ENCODE assay signal across 10 cellular contexts in the genomic region with DNA sequence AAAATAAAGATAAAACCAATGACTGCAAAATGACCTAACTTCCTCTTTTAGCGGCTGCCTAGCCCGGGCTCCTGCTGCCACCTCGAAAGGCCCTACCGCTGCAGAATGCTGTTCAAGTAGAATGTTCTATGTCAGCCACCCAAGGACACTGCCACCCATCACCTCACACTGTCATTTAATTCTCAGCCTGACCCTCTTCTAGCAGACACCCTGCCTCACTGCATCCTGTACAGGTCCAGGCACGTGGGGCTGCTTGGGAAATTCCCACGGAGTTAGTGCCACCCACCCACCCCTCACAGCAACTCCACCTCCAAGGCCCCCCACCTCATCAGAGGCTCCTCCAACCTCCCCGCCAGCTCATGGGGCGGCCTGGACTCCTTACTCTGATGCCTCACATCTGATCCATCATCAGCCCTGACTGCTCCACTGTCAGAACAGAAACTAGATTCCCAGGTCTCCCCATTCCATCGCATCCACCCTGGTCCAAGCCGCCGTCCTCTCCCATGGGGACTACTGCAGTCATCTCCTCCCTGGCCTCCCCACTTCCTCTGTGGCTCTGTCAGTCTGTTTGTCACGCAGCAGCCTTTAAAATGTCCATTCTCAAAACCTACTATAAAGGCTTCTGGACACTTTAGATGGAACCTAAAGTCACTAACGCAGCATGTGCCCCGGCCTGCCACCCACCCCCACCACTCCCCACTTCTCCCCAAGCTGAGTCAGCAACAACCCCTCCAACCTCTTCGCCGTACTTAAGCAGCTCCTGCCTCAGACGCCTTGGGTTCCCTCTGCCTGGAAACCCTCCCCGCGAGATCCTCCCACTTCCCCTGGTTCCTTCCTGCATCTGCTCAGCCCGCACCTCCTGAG. TPM values are rescaled to one million over a fixed set of nuclear protein-coding genes. Genes with fewer than 3 reads are reported as not detected.
DNase-seq lines count a peak whose midpoint lies in the region; ATAC-seq, FAIRE-seq and TF ChIP-seq lines count a peak whose summit lies in the region.
"Had no signal": no experiment of that assay in that cellular context is flagged by ENCODE, and none has a peak within 500 bp of the region (broad histone marks: within the 10 kb centered on the region; RNA-seq: fewer than 3 reads in every experiment).

No MANE protein-coding gene starts in this region.

- intact Hi-C loops in right cardiac atrium (cut with DNase I) (no loop called here), PC-9 (cut with micrococcal nuclease; ENCODE audit: unreplicated experiment) (no loop called here)

- FAIRE-seq in A549 (lab: Jason Lieb, UNC) = no peak

- H3K4me2 ChIP-seq in A549 (no peak overlapping the region), PC-9 (no peak overlapping the region)

- H3K9me3 Mint-ChIP-seq in stimulated activated naive CD8-positive, alpha-beta T cell treated with anti-CD3 and anti-CD28 coated beads, Interleukin-15, Interleukin-2, amounts not matched to agents 100 ng/mL and 50 ng/mL, for 24 hours = no peaks in the 10 kb centered on the region

- H3K27ac ChIP-seq in A549 = no peak overlapping the region
- H3K27ac ChIP-seq in right cardiac atrium (ENCODE audit: low read length) = no peak overlapping the region
- no peak overlapping the region for H3K27ac ChIP-seq in PC-9
- H3K27ac ChIP-seq: SK-N-MC had no signal

- H3K36me3 ChIP-seq in PC-9 (ENCODE audit: low read depth) = no peaks in the 10 kb centered on the region
- H3K36me3 ChIP-seq: upper lobe of left lung had no signal

- H3F3A ChIP-seq in PC-9 (ENCODE audit: insufficient read depth, low read depth) = peaks cover 3% of the 10 kb centered on the region; the same call in 1 of the 2 replicates

- H3K27me3 Mint-ChIP-seq in stimulated activated naive CD8-positive, alpha-beta T cell treated with anti-CD3 and anti-CD28 coated beads, Interleukin-15, Interleukin-2, amounts not matched to agents 100 ng/mL and 50 ng/mL, for 24 hours = no peaks in the 10 kb centered on the region

- H3K79me2 ChIP-seq in PC-9 (ENCODE audit: low read depth) = 0 out of 2 replicates have a peak, but pooled peaks cover 4% of the 10 kb centered on the region

- DNase-seq in A549 (ENCODE audit: low read depth in 1 of 2, low spot score in 1 of 2) (no peak), right cardiac atrium (peak in 2 of 3 donors; percentile 43 to 67), PC-9 (no peak), NCI-H1436 treated with DMSO at 0.1 percent for 48 hours (lab: John Stamatoyannopoulos, UW) (no peak), HuH-7.5 (ENCODE audit: low spot score) (no peak)
- DNase-seq in activated CD8-positive, alpha-beta memory T cell treated with anti-CD3 and anti-CD28 coated beads for 4 hours (ENCODE audit: low read depth in 2 of 2) = peak; percentile 44 to 55
- DNase-seq: upper lobe of left lung had no signal

- ATAC-seq in A549 (peak; percentile 11 to 12; a peak in 1 of 6 replicates), HG03354 (IDR thresholded peaks at IDR 0.05; ENCODE audit: poor library complexity, severe bottlenecking, unreplicated experiment) (peak; percentile 44), right cardiac atrium (peak; percentile 70 to 71)

- WGBS in A549 (ENCODE audit: missing lambda C conversion rate) = 90% methylated on average over 19 of the region's 20 CpGs
- WGBS in right cardiac atrium = 51% methylated on average over 20 of the region's 20 CpGs

- H3K36me3 Mint-ChIP-seq in stimulated activated naive CD8-positive, alpha-beta T cell treated with anti-CD3 and anti-CD28 coated beads, Interleukin-15, Interleukin-2, amounts not matched to agents 100 ng/mL and 50 ng/mL, for 24 hours (ENCODE audit: low read depth) = peaks cover 40% of the 10 kb centered on the region

- TF ChIP-seq RAD21 in A549 (conservative IDR thresholded peaks at IDR 0.05 in 1 of 2, IDR thresholded peaks at IDR 0.05 in 1 of 2) = no peak

- peak overlapping the region; percentile 77 for H3K4me3 Mint-ChIP-seq in stimulated activated naive CD8-positive, alpha-beta T cell treated with anti-CD3 and anti-CD28 coated beads, Interleukin-15, Interleukin-2, amounts not matched to agents 100 ng/mL and 50 ng/mL, for 24 hours

- H3K9me2 ChIP-seq in PC-9 (ENCODE audit: insufficient read depth) = no peaks in the 10 kb centered on the region

- no peak overlapping the region for H3K4me3 ChIP-seq in A549
- no peak overlapping the region for H3K4me3 ChIP-seq in right cardiac atrium (ENCODE audit: low read length)
- no peak overlapping the region for H3K4me3 ChIP-seq in PC-9
- H3K4me3 ChIP-seq: SK-N-MC had no signal

- peak overlapping the region; percentile 99 for H3K27ac Mint-ChIP-seq in stimulated activated naive CD8-positive, alpha-beta T cell treated with anti-CD3 and anti-CD28 coated beads, Interleukin-15, Interleukin-2, amounts not matched to agents 100 ng/mL and 50 ng/mL, for 24 hours

- BruUV-seq in PC-9 (replicated peaks; lab: Mats Ljungman, UMichigan) = no TSS peak

- no peaks in the 10 kb centered on the region for H4K20me1 ChIP-seq in PC-9 (ENCODE audit: insufficient read depth)

- H3K4me1 Mint-ChIP-seq in stimulated activated naive CD8-positive, alpha-beta T cell treated with anti-CD3 and anti-CD28 coated beads, Interleukin-15, Interleukin-2, amounts not matched to agents 100 ng/mL and 50 ng/mL, for 24 hours (ENCODE audit: low read depth) = peaks cover 81% of the 10 kb centered on the region

- no peak overlapping the region for H2AFZ ChIP-seq in PC-9

- CTCF ChIA-PET in A549 (lab: Yijun Ruan, JAX) = interaction anchor here (1.4 kb wide), 1 partner anchor 10 kb away, joined by 4 read pairs; no protein-coding TSS in a partner anchor
- CTCF ChIA-PET in PC-9 (lab: Charles Lee) = interaction anchor here (0.6 kb wide), 1 partner anchor 40 kb away, joined by 6 read pairs; no protein-coding TSS in a partner anchor

- POLR2A ChIA-PET in A549 (lab: Yijun Ruan, JAX) (no interaction called here), PC-9 (lab: Charles Lee; ENCODE audit: unreplicated experiment) (no interaction called here)

- no peak for TF ChIP-seq POLR2A in A549 (IDR thresholded peaks at IDR 0.05; ENCODE audit: low read length)

- H3K27me3 ChIP-seq in right cardiac atrium (ENCODE audit: control insufficient read depth, insufficient read depth) = no peaks in the 10 kb centered on the region
- no peaks in the 10 kb centered on the region for H3K27me3 ChIP-seq in PC-9 (ENCODE audit: insufficient read depth, low read depth)
- H3K27me3 ChIP-seq: upper lobe of left lung had no signal

- no peaks in the 10 kb centered on the region for H3K4me1 ChIP-seq in A549
- peaks cover 2% of the 10 kb centered on the region for H3K4me1 ChIP-seq in right cardiac atrium (ENCODE audit: control insufficient read depth, insufficient read depth, low read length)
- H3K4me1 ChIP-seq in PC-9 (replicated peaks; ENCODE audit: insufficient read depth) = peaks cover 1% of the 10 kb centered on the region

- H3K9me3 ChIP-seq in A549 (no peaks in the 10 kb centered on the region), right cardiac atrium (ENCODE audit: control insufficient read depth, low read length) (no peaks in the 10 kb centered on the region), PC-9 (ENCODE audit: insufficient read depth, low read depth) (no peaks in the 10 kb centered on the region)
- H3K9me3 ChIP-seq: upper lobe of left lung had no signal

- TF ChIP-seq CTCF in A549 (IDR thresholded peaks at IDR 0.05) (no peak), PC-9 (conservative IDR thresholded peaks at IDR 0.05) (no peak)

- TF ChIP-seq EP300 in A549 (IDR thresholded peaks at IDR 0.05) = no peak

TF ChIP-seq in A549, 52 proteins besides CTCF, POLR2A, EP300 and RAD21:
- no peak for TF ChIP-seq CEBPB (IDR thresholded peaks at IDR 0.05)
- no peak for TF ChIP-seq EHF (CRISPR knock-in tag; IDR thresholded peaks at IDR 0.05)
- no peak for TF ChIP-seq NPAS2 (CRISPR knock-in tag; IDR thresholded peaks at IDR 0.05; ENCODE audit: borderline replicate concordance)
- no peak for TF ChIP-seq TFCP2L1 (CRISPR knock-in tag; IDR thresholded peaks at IDR 0.05)
- TF ChIP-seq RARB (CRISPR knock-in tag; IDR thresholded peaks at IDR 0.05) = no peak
- TF ChIP-seq POLR2AphosphoS2 (conservative IDR thresholded peaks at IDR 0.05; ENCODE audit: low read length) = no peak

RNA-seq across cellular contexts. Expression of a gene that starts 17.0 kb away (rescaled TPM):
- polyA plus RNA-seq in A549 (2011; rRNA removed) (1.6 and 2.4 TPM in 2 replicates), A549 (2017; fragmentation: RNase III; extraction: RNeasy Plus Mini Kit Qiagen cat#74134 plus additional on column Dnase treatment) (0.75 to 0.99 TPM (median 0.75 TPM) in 3 replicates), right cardiac atrium (2.8 TPM)
- 0.81 and 1.2 TPM in 2 replicates for polyA plus RNA-seq in A549 (2012; cell fraction: cytosol; rRNA removed)
- polyA plus RNA-seq in A549 (2012; cell fraction: nucleus; rRNA removed) = 1.7 and 1.8 TPM in 2 replicates
- 1.4 and 2.4 TPM in 2 replicates for polyA minus RNA-seq in A549 (2011; rRNA and poly(A)+ RNA removed)
- total RNA-seq in right cardiac atrium (10 to 100 TPM in 1 of 4 donors, 1 to 10 TPM in 3; 6.8 to 13.3 (median 8.3) TPM), PC-9 (2021) (6.3 and 6.8 TPM in 2 replicates)

Comparison
In these comparisons a context has a peak if more than half of its experiments do, and no peak if none do; other contexts are left out.
1. ATAC-seq: peak in every context shown above with its lines; median percentile 70 in right cardiac atrium; 44 in HG03354; 12 in A549.
2. DNase-seq: peak in activated CD8-positive, alpha-beta memory T cell treated with anti-CD3 and anti-CD28 coated beads for 4 hours (2 of 2) and right cardiac atrium (2 of 3); none in A549 (0 of 2), PC-9 (0 of 2), NCI-H1436 treated with DMSO at 0.1 percent for 48 hours (single experiment) and HuH-7.5 (single experiment).